In the genomic region with DNA sequence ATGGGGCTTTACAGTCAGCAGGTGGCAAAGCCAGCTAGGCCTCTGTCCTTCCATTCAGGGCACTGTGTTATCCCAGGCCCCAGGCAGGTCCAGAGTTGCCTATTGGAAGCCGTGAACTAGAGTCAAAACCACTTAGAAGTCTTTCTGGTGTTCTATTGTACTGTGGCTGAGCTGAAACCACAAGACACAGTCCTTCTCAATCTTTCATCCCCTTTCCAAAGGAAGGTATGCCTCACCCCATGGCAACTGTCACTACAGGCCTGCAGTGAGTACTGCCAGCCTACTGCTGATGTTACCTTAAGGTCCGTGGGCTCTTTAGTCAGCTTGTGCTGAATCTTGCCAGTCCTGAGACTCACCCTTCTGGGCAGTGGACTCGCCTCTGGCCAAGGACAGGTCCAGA, we compare ENCODE assay signal across 20 cellular contexts.
"Had no signal": no experiment of that assay in that cellular context is flagged by ENCODE, and none has a peak within 500 bp of the region (broad histone marks: within the 10 kb centered on the region; RNA-seq: fewer than 3 reads in every experiment).

No MANE protein-coding gene starts in this region.

- H3K27ac Mint-ChIP-seq: activated CD4-positive, alpha-beta T cell treated with anti-CD3 and anti-CD28 coated beads, Interleukin-2, amount 10 ng/mL, durations not matched to agents 7 days and 5 days; nephron progenitor cell; progenitor cell of endocrine pancreas had no signal

- H3K27ac ChIP-seq: ascending aorta, esophagus squamous epithelium, right atrium auricular region, stomach, upper lobe of left lung had no signal

- ATAC-seq: activated CD4-positive, CD25-positive, alpha-beta regulatory T cell treated with anti-CD3 and anti-CD28 coated beads, Interleukin-2, amount 50 U/mL, for 24 hours; activated T-cell treated with anti-CD3 and anti-CD28 coated beads, Interleukin-2, amount 50 U/mL, for 4 hours; left lobe of liver had no signal

- H3K4me3 ChIP-seq: ascending aorta, esophagus squamous epithelium, lung, right atrium auricular region, stomach, upper lobe of left lung had no signal

- H3K27me3 ChIP-seq: ascending aorta, esophagus squamous epithelium, right atrium auricular region, stomach, upper lobe of left lung had no signal

- H3K36me3 ChIP-seq: ascending aorta, esophagus squamous epithelium, right atrium auricular region, stomach, upper lobe of left lung had no signal

- DNase-seq: activated CD4-positive, alpha-beta T cell treated with anti-CD3 and anti-CD28 coated beads, Interleukin-2, amount 10 ng/mL, durations not matched to agents 7 days and 5 days; activated CD8-positive, alpha-beta memory T cell treated with anti-CD3 and anti-CD28 coated beads, Interleukin-2, amount 50 U/mL, for 4 hours; activated effector memory CD4-positive, alpha-beta T cell treated with Interleukin-2 at 50 U/mL for 16 hours; activated naive CD4-positive, alpha-beta T cell treated with anti-CD3 and anti-CD28 coated beads, Interleukin-2, amount 50 U/mL, for 16 hours; activated T-cell treated with anti-CD3 and anti-CD28 coated beads, Interleukin-2, amount 50 U/mL, for 4 hours; effector memory CD4-positive, alpha-beta T cell; esophagus squamous epithelium; hippocampal formation; midbrain; nephron progenitor cell; stimulated activated CD4-positive, alpha-beta T cell treated with anti-CD3 and anti-CD28 coated beads, Interleukin-2, amount 100 ng/mL, for 24 hours; stomach; T1000; upper lobe of left lung had no signal

- H3K4me1 Mint-ChIP-seq: activated CD4-positive, alpha-beta T cell treated with anti-CD3 and anti-CD28 coated beads, Interleukin-2, amount 10 ng/mL, durations not matched to agents 7 days and 5 days; nephron progenitor cell had no signal

- H3K9me3 ChIP-seq: stomach, upper lobe of left lung had no signal

- H3K27me3 Mint-ChIP-seq: activated CD4-positive, alpha-beta T cell treated with anti-CD3 and anti-CD28 coated beads, Interleukin-2, amount 10 ng/mL, durations not matched to agents 7 days and 5 days; progenitor cell of endocrine pancreas had no signal

- H3K4me1 ChIP-seq: esophagus squamous epithelium, right atrium auricular region, upper lobe of left lung had no signal

- H3K4me3 Mint-ChIP-seq: activated CD4-positive, alpha-beta T cell treated with anti-CD3 and anti-CD28 coated beads, Interleukin-2, amount 10 ng/mL, durations not matched to agents 7 days and 5 days; activated T-cell treated with anti-CD3 and anti-CD28 coated beads, Interleukin-2, amount 50 U/mL, for 4 hours; nephron progenitor cell had no signal

- H3K9me3 Mint-ChIP-seq: activated CD4-positive, alpha-beta T cell treated with anti-CD3 and anti-CD28 coated beads, Interleukin-2, amount 10 ng/mL, durations not matched to agents 7 days and 5 days had no signal
